In the genomic region with DNA sequence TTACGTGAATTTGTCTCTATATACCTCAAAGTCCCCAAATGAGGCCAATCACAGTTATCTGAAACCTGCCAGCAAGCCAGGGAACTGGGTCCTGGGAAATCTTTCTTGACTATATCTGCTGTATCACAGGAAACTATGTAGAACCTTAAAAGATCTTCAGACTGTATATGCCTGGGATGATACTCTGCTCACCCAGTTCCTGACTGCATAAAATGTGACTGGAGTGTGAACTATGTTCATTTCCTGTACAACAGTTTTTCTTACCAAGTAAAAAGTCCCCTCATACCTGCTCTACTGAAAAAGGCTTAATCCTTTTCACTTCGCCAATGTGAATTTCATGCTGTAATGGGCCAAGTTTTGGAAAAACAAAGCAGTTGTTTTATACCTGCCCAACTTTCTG, we compare ENCODE assay signal across 22 cellular contexts.
"Had no signal": no experiment of that assay in that cellular context is flagged by ENCODE, and none has a peak within 500 bp of the region (broad histone marks: within the 10 kb centered on the region; RNA-seq: fewer than 3 reads in every experiment).

No MANE protein-coding gene starts in this region.

- H2AFZ ChIP-seq: hepatocyte had no signal

- ATAC-seq: esophagus mucosa; gastroesophageal sphincter; heart left ventricle; left lobe of liver; naive thymus-derived CD4-positive, alpha-beta T cell; right cardiac atrium; stimulated activated naive B cell treated with anti-CD40 and anti-IgM and Interleukin-4, amounts not matched to agents 10 μg/mL and 1 μg/mL and 100 μg/mL, for 72 hours had no signal

- H3K9me3 ChIP-seq: gastroesophageal sphincter, heart left ventricle, prostate gland, sigmoid colon, spleen, suprapubic skin had no signal

- H3K27ac ChIP-seq: dorsolateral prefrontal cortex, gastroesophageal sphincter, heart left ventricle, hepatocyte, sigmoid colon, spleen, suprapubic skin had no signal

- H3K36me3 ChIP-seq: gastroesophageal sphincter, heart left ventricle, prostate gland, sigmoid colon, spleen, suprapubic skin had no signal

- H3K4me2 ChIP-seq: hepatocyte had no signal

- H3K27me3 ChIP-seq: dorsolateral prefrontal cortex, gastroesophageal sphincter, heart left ventricle, hepatocyte, sigmoid colon, spleen, suprapubic skin had no signal

- H3K4me1 ChIP-seq: gastroesophageal sphincter, prostate gland, sigmoid colon, spleen had no signal

- DNase-seq: dorsolateral prefrontal cortex; effector CD4-positive, alpha-beta T cell; foreskin fibroblast; heart left ventricle; immature natural killer cell; islet precursor cell; naive thymus-derived CD4-positive, alpha-beta T cell; nucleus accumbens; right cardiac atrium; sigmoid colon; spleen; stimulated activated naive B cell treated with anti-CD40 and anti-IgM and Interleukin-4, amounts not matched to agents 10 μg/mL and 1 μg/mL and 100 μg/mL, for 72 hours; trophoblast cell had no signal

- H3K79me2 ChIP-seq: hepatocyte had no signal

- FAIRE-seq: colon had no signal

- H3K4me3 ChIP-seq: dorsolateral prefrontal cortex, gastroesophageal sphincter, heart left ventricle, hepatocyte, lung, prostate gland, sigmoid colon, skin epidermis, spleen, suprapubic skin had no signal
